26 cellular contexts compared by ENCODE assay signal in the genomic region with DNA sequence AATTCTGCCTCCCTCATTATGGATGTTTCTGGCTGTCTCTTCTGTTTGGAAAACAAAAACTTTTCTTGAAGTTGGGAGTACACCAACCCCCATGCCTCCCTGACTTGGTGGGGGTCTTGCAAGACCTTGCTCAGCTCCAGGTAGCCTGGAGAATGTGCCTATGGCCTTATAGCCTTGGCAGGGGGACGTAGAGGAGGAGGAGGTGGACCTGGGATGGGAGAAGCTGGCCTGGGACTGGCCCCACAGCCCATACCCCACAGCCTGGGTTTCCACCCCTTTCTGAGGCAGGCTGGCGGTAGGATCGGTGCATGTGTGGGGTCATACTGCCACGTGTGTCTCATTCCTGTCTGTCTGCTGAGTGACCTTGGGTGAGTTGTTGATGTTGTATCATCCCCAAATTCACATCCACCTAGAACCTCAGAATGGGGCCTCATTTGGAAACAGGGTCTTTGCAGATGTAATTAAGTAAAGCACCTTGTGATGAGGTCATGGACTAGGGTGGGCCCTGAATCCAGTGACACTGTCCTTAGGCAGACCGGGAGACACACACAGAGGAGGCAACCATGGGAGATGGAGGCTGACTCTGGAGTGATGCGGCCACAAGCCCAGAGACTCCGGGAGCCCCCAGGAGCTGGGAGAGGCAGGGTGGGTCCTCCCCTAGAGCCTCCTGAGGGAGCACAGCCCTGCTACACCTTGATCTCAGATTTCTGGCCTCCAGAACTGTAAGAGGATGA.
"Had no signal": no experiment of that assay in that cellular context is flagged by ENCODE, and none has a peak within 500 bp of the region (broad histone marks: within the 10 kb centered on the region; RNA-seq: fewer than 3 reads in every experiment).

No MANE protein-coding gene starts in this region.

- H3K4me1 Mint-ChIP-seq: activated CD4-positive, alpha-beta memory T cell treated with anti-CD3 and anti-CD28 coated beads, Interleukin-2, amount 10 ng/mL, durations not matched to agents 7 days and 5 days; activated CD4-positive, alpha-beta T cell treated with anti-CD3 and anti-CD28 coated beads, Interleukin-2, amount 10 ng/mL, durations not matched to agents 24 days and 14 days; activated CD8-positive, alpha-beta memory T cell treated with anti-CD3 and anti-CD28 coated beads, Interleukin-2, amount 10 ng/mL, durations not matched to agents 7 days and 5 days; brain; naive B cell had no signal

- H3K4me3 Mint-ChIP-seq: activated CD4-positive, alpha-beta memory T cell treated with anti-CD3 and anti-CD28 coated beads, Interleukin-2, amount 10 ng/mL, durations not matched to agents 7 days and 5 days; activated CD4-positive, alpha-beta T cell treated with anti-CD3 and anti-CD28 coated beads, Interleukin-2, amount 10 ng/mL, durations not matched to agents 24 days and 14 days; activated CD8-positive, alpha-beta memory T cell treated with anti-CD3 and anti-CD28 coated beads, Interleukin-2, amount 10 ng/mL, durations not matched to agents 7 days and 5 days; activated naive CD8-positive, alpha-beta T cell treated with anti-CD3 and anti-CD28 coated beads, Interleukin-2, amount 50 U/mL, for 24 hours; activated T-helper 1 cell treated with anti-CD3 and anti-CD28 coated beads, Interleukin-12 subunit alpha, Interleukin-12 subunit beta, Interleukin-2, Interleukin-4 antibody, amounts not matched to agents 30 ng/mL and 10 ng/mL and 1 ng/mL, durations not matched to agents 14 hours and 24 hours and 36 hours; brain; effector memory CD8-positive, alpha-beta T cell; stimulated activated naive CD8-positive, alpha-beta T cell treated with anti-CD3 and anti-CD28 coated beads, Interleukin-15, Interleukin-2, amounts not matched to agents 100 ng/mL and 50 ng/mL, for 24 hours; T-cell; T-helper 2 cell treated with Interferon-gamma antibody and Interleukin-4, amounts not matched to agents 5 μg/mL and 100 μg/mL, for 36 hours had no signal

- H3K4me3 ChIP-seq: heart left ventricle, lower lobe of right lung, prostate gland, skin epidermis, thyroid gland had no signal

- H3K27me3 Mint-ChIP-seq: activated CD4-positive, alpha-beta memory T cell treated with anti-CD3 and anti-CD28 coated beads, Interleukin-2, amount 10 ng/mL, durations not matched to agents 7 days and 5 days; activated CD4-positive, alpha-beta T cell treated with anti-CD3 and anti-CD28 coated beads, Interleukin-2, amount 10 ng/mL, durations not matched to agents 24 days and 14 days; activated CD8-positive, alpha-beta memory T cell treated with anti-CD3 and anti-CD28 coated beads, Interleukin-2, amount 10 ng/mL, durations not matched to agents 7 days and 5 days; activated naive CD8-positive, alpha-beta T cell treated with anti-CD3 and anti-CD28 coated beads, Interleukin-2, amount 50 U/mL, for 24 hours; brain; effector memory CD8-positive, alpha-beta T cell; naive B cell; stimulated activated naive CD8-positive, alpha-beta T cell treated with anti-CD3 and anti-CD28 coated beads, Interleukin-15, Interleukin-2, amounts not matched to agents 100 ng/mL and 50 ng/mL, for 24 hours; T-cell had no signal

- H3K9me3 ChIP-seq: prostate gland, thyroid gland had no signal

- H3K4me1 ChIP-seq: lower lobe of right lung, prostate gland had no signal

- H3K27ac ChIP-seq: lower lobe of right lung, prostate gland, skin epidermis, thyroid gland, VCaP had no signal

- H3K27ac Mint-ChIP-seq: activated CD4-positive, alpha-beta T cell treated with anti-CD3 and anti-CD28 coated beads, Interleukin-2, amount 10 ng/mL, durations not matched to agents 24 days and 14 days; activated CD8-positive, alpha-beta memory T cell treated with anti-CD3 and anti-CD28 coated beads, Interleukin-2, amount 10 ng/mL, durations not matched to agents 7 days and 5 days; activated naive CD8-positive, alpha-beta T cell treated with anti-CD3 and anti-CD28 coated beads, Interleukin-2, amount 50 U/mL, for 24 hours; activated T-helper 1 cell treated with anti-CD3 and anti-CD28 coated beads, Interleukin-12 subunit alpha, Interleukin-12 subunit beta, Interleukin-2, Interleukin-4 antibody, amounts not matched to agents 30 ng/mL and 10 ng/mL and 1 ng/mL, durations not matched to agents 14 hours and 24 hours and 36 hours; brain; effector memory CD8-positive, alpha-beta T cell; stimulated activated naive CD8-positive, alpha-beta T cell treated with anti-CD3 and anti-CD28 coated beads, Interleukin-15, Interleukin-2, amounts not matched to agents 100 ng/mL and 50 ng/mL, for 24 hours; T-cell; T-helper 2 cell treated with Interferon-gamma antibody and Interleukin-4, amounts not matched to agents 5 μg/mL and 100 μg/mL, for 36 hours had no signal

- H3K9me3 Mint-ChIP-seq: activated CD4-positive, alpha-beta memory T cell treated with anti-CD3 and anti-CD28 coated beads, Interleukin-2, amount 10 ng/mL, durations not matched to agents 7 days and 5 days; activated naive CD8-positive, alpha-beta T cell treated with anti-CD3 and anti-CD28 coated beads, Interleukin-2, amount 50 U/mL, for 24 hours; activated T-helper 1 cell treated with anti-CD3 and anti-CD28 coated beads, Interleukin-12 subunit alpha, Interleukin-12 subunit beta, Interleukin-2, Interleukin-4 antibody, amounts not matched to agents 30 ng/mL and 10 ng/mL and 1 ng/mL, durations not matched to agents 14 hours and 24 hours and 36 hours; effector memory CD8-positive, alpha-beta T cell; stimulated activated naive CD8-positive, alpha-beta T cell treated with anti-CD3 and anti-CD28 coated beads, Interleukin-15, Interleukin-2, amounts not matched to agents 100 ng/mL and 50 ng/mL, for 24 hours; T-cell had no signal

- DNase-seq: activated CD4-positive, alpha-beta memory T cell treated with anti-CD3 and anti-CD28 coated beads, Interleukin-2, amount 10 ng/mL, durations not matched to agents 7 days and 5 days; activated CD4-positive, alpha-beta T cell treated with anti-CD3 and anti-CD28 coated beads, Interleukin-2, amount 10 ng/mL, durations not matched to agents 24 days and 14 days; activated CD8-positive, alpha-beta memory T cell treated with anti-CD3 and anti-CD28 coated beads, Interleukin-2, amount 10 ng/mL, durations not matched to agents 7 days and 5 days; activated gamma-delta T cell; activated naive CD4-positive, alpha-beta T cell treated with anti-CD3 and anti-CD28 coated beads, Interleukin-2, amount 50 U/mL, for 16 hours; activated naive CD8-positive, alpha-beta T cell treated with anti-CD3 and anti-CD28 coated beads, Interleukin-2, amount 50 U/mL, for 24 hours; anterior cingulate cortex; central memory CD4-positive, alpha-beta T cell; effector memory CD8-positive, alpha-beta T cell; heart left ventricle; left colon; lower lobe of right lung; naive B cell; occipital lobe; right cardiac atrium; stimulated activated CD4-positive, alpha-beta T cell treated with anti-CD3 and anti-CD28 coated beads, Interleukin-1b, Interleukin-23, amount 100 ng/mL, for 48 hours; substantia nigra; T-cell; thyroid gland had no signal

- H3K27me3 ChIP-seq: heart left ventricle, thyroid gland had no signal
